2 cellular contexts compared by ENCODE assay signal in genomic region chr1:27816921-27817630, GRCh38.
TF ChIP-seq lines count a peak whose summit lies in the region.

No MANE protein-coding gene starts in this region.

TF ChIP-seq in HEK293, 187 proteins besides CTCF, POLR2A, EP300 and RAD21:
- TF ChIP-seq SCRT2 (tag by site-specific recombination; IDR thresholded peaks at IDR 0.05) (peak; percentile 47), HOXD13 (CRISPR knock-in tag; IDR thresholded peaks at IDR 0.05; ENCODE audit: borderline replicate concordance) (no peak), ZNF366 (tag by site-specific recombination; conservative IDR thresholded peaks at IDR 0.05) (peak; percentile 97), WT1 (tag by site-specific recombination; IDR thresholded peaks at IDR 0.05) (peak; percentile 43; the same call in 1 of the 2 replicates), PRDM1 (tag by site-specific recombination; IDR thresholded peaks at IDR 0.05) (peak; percentile 74; the same call in 1 of the 2 replicates), ZNF704 (tag by site-specific recombination; IDR thresholded peaks at IDR 0.05) (no peak)

TF ChIP-seq in HepG2, 621 proteins besides CTCF, POLR2A, EP300 and RAD21 (continues in another document):
- no peak for TF ChIP-seq CHD2 (IDR thresholded peaks at IDR 0.05; ENCODE audit: low read depth, low read length)
- TF ChIP-seq ZNF431 (CRISPR knock-in tag; IDR thresholded peaks at IDR 0.05; ENCODE audit: borderline replicate concordance, low read depth): no peak
- no peak; the same call in 1 of the 2 replicates for TF ChIP-seq ZBTB25 (CRISPR knock-in tag; IDR thresholded peaks at IDR 0.05)
- TF ChIP-seq ZBED4 (CRISPR knock-in tag; IDR thresholded peaks at IDR 0.05; ENCODE audit: borderline replicate concordance): no peak
- TF ChIP-seq ARID4A (CRISPR knock-in tag; IDR thresholded peaks at IDR 0.05; ENCODE audit: borderline replicate concordance): peak; percentile 51; the same call in 1 of the 2 replicates
- TF ChIP-seq MXD1 (CRISPR knock-in tag; IDR thresholded peaks at IDR 0.05): no peak
- peak; percentile 59 for TF ChIP-seq ZFX (CRISPR knock-in tag; IDR thresholded peaks at IDR 0.05; ENCODE audit: low read depth)
- peak; percentile 26; the same call in 1 of the 3 replicates for TF ChIP-seq MXI1 (IDR thresholded peaks at IDR 0.05; ENCODE audit: borderline replicate concordance, low read depth, low read length)
- TF ChIP-seq ELF3 (CRISPR knock-in tag; IDR thresholded peaks at IDR 0.05): peak; percentile 11
- TF ChIP-seq IKZF5 (CRISPR knock-in tag; IDR thresholded peaks at IDR 0.05): 0 out of 2 replicates have a peak, but pooled peaks have one; percentile 39
- TF ChIP-seq, protein P1, sequence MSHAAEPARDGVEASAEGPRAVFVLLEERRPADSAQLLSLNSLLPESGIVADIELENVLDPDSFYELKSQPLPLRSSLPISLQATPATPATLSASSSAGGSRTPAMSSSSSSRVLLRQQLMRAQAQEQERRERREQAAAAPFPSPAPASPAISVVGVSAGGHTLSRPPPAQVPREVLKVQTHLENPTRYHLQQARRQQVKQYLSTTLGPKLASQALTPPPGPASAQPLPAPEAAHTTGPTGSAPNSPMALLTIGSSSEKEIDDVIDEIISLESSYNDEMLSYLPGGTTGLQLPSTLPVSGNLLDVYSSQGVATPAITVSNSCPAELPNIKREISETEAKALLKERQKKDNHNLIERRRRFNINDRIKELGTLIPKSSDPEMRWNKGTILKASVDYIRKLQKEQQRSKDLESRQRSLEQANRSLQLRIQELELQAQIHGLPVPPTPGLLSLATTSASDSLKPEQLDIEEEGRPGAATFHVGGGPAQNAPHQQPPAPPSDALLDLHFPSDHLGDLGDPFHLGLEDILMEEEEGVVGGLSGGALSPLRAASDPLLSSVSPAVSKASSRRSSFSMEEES (CRISPR knock-in tag; IDR thresholded peaks at IDR 0.05): 0 out of 2 replicates have a peak, but pooled peaks have one; percentile 46
- TF ChIP-seq MNT (IDR thresholded peaks at IDR 0.05): no peak
- TF ChIP-seq ZNF615 (CRISPR knock-in tag; IDR thresholded peaks at IDR 0.05; ENCODE audit: borderline replicate concordance): no peak
- TF ChIP-seq ZNF256 (CRISPR knock-in tag; conservative IDR thresholded peaks at IDR 0.05): no peak
- TF ChIP-seq NPAS2 (CRISPR knock-in tag; IDR thresholded peaks at IDR 0.05; ENCODE audit: borderline replicate concordance): no peak
- 0 out of 2 replicates have a peak, but pooled peaks have one; percentile 54 for TF ChIP-seq SMYD3 (CRISPR knock-in tag; IDR thresholded peaks at IDR 0.05)
- TF ChIP-seq RBAK (CRISPR knock-in tag; IDR thresholded peaks at IDR 0.05): no peak
- no peak for TF ChIP-seq XBP1 (CRISPR knock-in tag; IDR thresholded peaks at IDR 0.05)
- no peak for TF ChIP-seq ISX (CRISPR knock-in tag; conservative IDR thresholded peaks at IDR 0.05)
- TF ChIP-seq ZNF800 (CRISPR knock-in tag; IDR thresholded peaks at IDR 0.05): no peak
- 0 out of 2 replicates have a peak, but pooled peaks have one; percentile 47 for TF ChIP-seq ZNF441 (CRISPR knock-in tag; IDR thresholded peaks at IDR 0.05; ENCODE audit: borderline replicate concordance)
- no peak for TF ChIP-seq CENPBD1 (CRISPR knock-in tag; IDR thresholded peaks at IDR 0.05; ENCODE audit: borderline replicate concordance, low read depth)
- peak; percentile 50; the same call in 1 of the 2 replicates for TF ChIP-seq ATF1 (CRISPR knock-in tag; IDR thresholded peaks at IDR 0.05)
- no peak for TF ChIP-seq YY1 (IDR thresholded peaks at IDR 0.05; ENCODE audit: insufficient read depth, insufficient replicate concordance, low read depth, low read length)
- TF ChIP-seq HMGXB4 (CRISPR knock-in tag; IDR thresholded peaks at IDR 0.05; ENCODE audit: borderline replicate concordance in 1 of 2, low read depth in 1 of 2): no peak
